In the genomic region with DNA sequence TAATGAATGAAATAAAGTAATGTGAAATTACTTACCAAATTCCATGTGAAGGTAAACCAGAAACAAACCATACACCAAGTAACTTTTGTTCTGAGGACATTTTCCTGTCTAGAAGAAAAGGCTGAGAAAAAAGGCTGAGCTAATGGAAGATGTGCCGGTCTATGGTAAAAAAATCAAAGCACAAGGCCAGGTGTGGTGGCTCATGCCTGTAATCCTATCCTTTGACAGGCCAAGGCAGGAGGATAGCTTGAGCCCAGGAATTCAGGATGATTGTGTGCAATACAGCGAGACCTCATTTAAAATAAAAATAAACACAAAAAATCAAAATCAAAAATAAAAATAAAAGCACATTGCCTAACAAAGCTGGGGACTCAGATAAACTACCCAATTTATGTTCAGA, we compare ENCODE assay signal across 24 cellular contexts.
"Had no signal": no experiment of that assay in that cellular context is flagged by ENCODE, and none has a peak within 500 bp of the region (broad histone marks: within the 10 kb centered on the region; RNA-seq: fewer than 3 reads in every experiment).

No MANE protein-coding gene starts in this region.

- H3K27ac ChIP-seq: body of pancreas, cardiac muscle cell, hepatocyte, left lung, ovary, skin epidermis, stomach, suprapubic skin, tibial nerve, VCaP had no signal

- H3K9me3 ChIP-seq: body of pancreas, left lung, ovary, stomach, suprapubic skin, tibial nerve had no signal

- FAIRE-seq: endometrium, urothelium cell line had no signal

- H2AFZ ChIP-seq: hepatocyte had no signal

- H3K27me3 Mint-ChIP-seq: activated naive CD4-positive, alpha-beta T cell treated with anti-CD3 and anti-CD28 coated beads, Interleukin-2, amount 50 U/mL, for 24 hours; naive thymus-derived CD8-positive, alpha-beta T cell had no signal

- H3K36me3 ChIP-seq: cardiac muscle cell, left lung, ovary, stomach, suprapubic skin, tibial nerve had no signal

- ATAC-seq: activated CD8-positive, alpha-beta T cell treated with anti-CD3 and anti-CD28 coated beads, Interleukin-2, amount 10 ng/mL, durations not matched to agents 7 days and 5 days; body of pancreas; left lung; naive thymus-derived CD8-positive, alpha-beta T cell; right cardiac atrium; stimulated activated effector memory CD8-positive, alpha-beta T cell treated with anti-CD3 and anti-CD28 coated beads, Interleukin-12 subunit alpha, Interleukin-12 subunit beta, amount 100 ng/mL, for 72 hours had no signal

- H3K9me3 Mint-ChIP-seq: immature natural killer cell; stimulated activated effector memory CD8-positive, alpha-beta T cell treated with anti-CD3 and anti-CD28 coated beads, Interleukin-12 subunit alpha, Interleukin-12 subunit beta, amount 100 ng/mL, for 72 hours had no signal

- H3K27ac Mint-ChIP-seq: activated CD8-positive, alpha-beta T cell treated with anti-CD3 and anti-CD28 coated beads, Interleukin-2, amount 10 ng/mL, durations not matched to agents 7 days and 5 days; activated naive CD4-positive, alpha-beta T cell treated with anti-CD3 and anti-CD28 coated beads, Interleukin-2, amount 50 U/mL, for 24 hours; immature natural killer cell; naive thymus-derived CD8-positive, alpha-beta T cell; stimulated activated effector memory CD8-positive, alpha-beta T cell treated with anti-CD3 and anti-CD28 coated beads, Interleukin-12 subunit alpha, Interleukin-12 subunit beta, amount 100 ng/mL, for 72 hours had no signal

- DNase-seq: activated CD4-positive, alpha-beta T cell treated with anti-CD3 and anti-CD28 coated beads, Interleukin-2, amount 50 U/mL, for 1 hour; activated CD4-positive, CD25-positive, alpha-beta regulatory T cell treated with anti-CD3 and anti-CD28 coated beads, Interleukin-2, amount 50 U/mL, for 72 hours; activated CD8-positive, alpha-beta T cell treated with anti-CD3 and anti-CD28 coated beads, Interleukin-2, amount 10 ng/mL, durations not matched to agents 7 days and 5 days; activated gamma-delta T cell treated with Interleukin-2 at 50 U/mL for 16 hours; anterior cingulate cortex; body of pancreas; foreskin melanocyte; immature natural killer cell; left lung; naive thymus-derived CD8-positive, alpha-beta T cell; ovary; right cardiac atrium; stimulated activated CD4-positive, alpha-beta T cell treated with anti-CD3 and anti-CD28 coated beads, Interleukin-1b, Interleukin-23, amount 100 ng/mL, for 48 hours; stomach had no signal

- H3K36me3 Mint-ChIP-seq: stimulated activated effector memory CD8-positive, alpha-beta T cell treated with anti-CD3 and anti-CD28 coated beads, Interleukin-12 subunit alpha, Interleukin-12 subunit beta, amount 100 ng/mL, for 72 hours had no signal

- H3K27me3 ChIP-seq: body of pancreas, cardiac muscle cell, hepatocyte, left lung, ovary, stomach, suprapubic skin, tibial nerve had no signal

- H3K4me2 ChIP-seq: hepatocyte had no signal

- H3K4me3 ChIP-seq: body of pancreas, cardiac muscle cell, hepatocyte, left lung, ovary, skin epidermis, stomach, suprapubic skin, tibial nerve had no signal

- H3K4me3 Mint-ChIP-seq: activated CD8-positive, alpha-beta T cell treated with anti-CD3 and anti-CD28 coated beads, Interleukin-2, amount 10 ng/mL, durations not matched to agents 7 days and 5 days; activated naive CD4-positive, alpha-beta T cell treated with anti-CD3 and anti-CD28 coated beads, Interleukin-2, amount 50 U/mL, for 24 hours; immature natural killer cell; stimulated activated effector memory CD8-positive, alpha-beta T cell treated with anti-CD3 and anti-CD28 coated beads, Interleukin-12 subunit alpha, Interleukin-12 subunit beta, amount 100 ng/mL, for 72 hours had no signal
